Comparison of ENCODE assay signal across 11 cellular contexts in the genomic region with DNA sequence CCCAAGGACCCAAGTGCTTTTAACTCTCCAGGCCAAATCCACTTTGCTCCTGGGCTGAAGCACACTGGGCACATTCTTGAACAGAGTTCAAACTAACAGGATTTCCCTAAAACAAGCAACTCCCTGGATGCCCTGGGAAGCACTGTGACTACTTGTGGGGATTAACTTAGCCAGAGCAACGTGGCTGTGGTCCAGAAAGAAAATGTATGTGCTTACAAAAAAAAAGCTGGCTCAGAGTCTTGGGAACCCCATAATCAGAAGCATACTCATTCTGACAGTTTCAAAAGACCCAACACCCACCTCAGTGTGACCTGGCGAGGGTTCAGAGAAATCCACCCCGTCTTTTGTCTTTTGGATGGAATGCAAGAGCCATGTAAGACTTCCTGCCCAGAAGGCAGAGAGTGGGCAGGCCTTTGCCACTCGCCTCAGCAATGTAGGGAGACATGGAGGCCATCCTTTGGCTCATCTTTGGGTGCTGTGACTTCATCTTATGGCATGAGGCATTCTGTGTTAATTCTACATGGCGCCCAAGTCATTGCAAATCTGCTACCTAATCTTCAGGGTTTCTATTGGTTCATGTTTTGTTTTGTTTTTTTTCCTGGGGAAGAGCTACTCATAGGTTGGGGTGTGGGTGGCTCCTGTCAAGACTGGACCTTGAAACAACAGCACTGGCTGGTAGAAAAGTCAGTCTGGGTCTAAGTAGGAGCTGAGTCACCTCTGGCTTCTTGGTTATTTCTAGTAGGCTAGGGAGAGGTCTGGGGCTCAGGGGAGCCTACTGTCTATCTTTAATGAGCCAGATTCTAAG.
A peak's percentile ranks its signal among the peaks of the same experiment; 100 is the strongest.
DNase-seq lines count a peak whose midpoint lies in the region; ATAC-seq and TF ChIP-seq lines count a peak whose summit lies in the region.
"Had no signal": no experiment of that assay in that cellular context is flagged by ENCODE, and none has a peak within 500 bp of the region (broad histone marks: within the 10 kb centered on the region; RNA-seq: fewer than 3 reads in every experiment).

No MANE protein-coding gene starts in this region.

- H3K4me3 ChIP-seq in SK-N-SH (ENCODE audit: low read depth in 2 of 2, low read length in 1 of 2) (no peak overlapping the region), psoas muscle (no peak overlapping the region)
- H3K4me3 ChIP-seq: pancreas had no signal

- peaks cover 5% of the 10 kb centered on the region for H3K9me3 Mint-ChIP-seq in natural killer cell treated with Interleukin-12 subunit alpha and Interleukin-12 subunit beta and Interleukin-15 and Interleukin-18, amount 100 ng/mL, for 72 hours
- H3K9me3 Mint-ChIP-seq in natural killer cell = peaks cover 0 to 2% of the 10 kb centered on the region in 2 donors
- H3K9me3 Mint-ChIP-seq: CD4-positive, alpha-beta T cell had no signal

- intact Hi-C loops in natural killer cell (cut with micrococcal nuclease) (no loop called here), psoas muscle (cut with DNase I) (no loop called here)

- H3K27ac ChIP-seq in SK-N-SH (ENCODE audit: low read depth in 2 of 2, low read length in 1 of 2) = peak overlapping the region in 1 of 2 experiments; percentile 74; a peak in 2 of 4 replicates
- no peak overlapping the region for H3K27ac ChIP-seq in psoas muscle
- H3K27ac ChIP-seq: pancreas had no signal

- H3K27ac Mint-ChIP-seq in natural killer cell treated with Interleukin-12 subunit alpha and Interleukin-12 subunit beta and Interleukin-15 and Interleukin-18, amount 100 ng/mL, for 72 hours = peak overlapping the region in 1 of 2 donors; percentile 71
- H3K27ac Mint-ChIP-seq in natural killer cell = no peak overlapping the region
- H3K27ac Mint-ChIP-seq: CD4-positive, alpha-beta T cell had no signal

- peak in 1 of 2 experiments; percentile 45; a peak in 1 of 4 replicates for TF ChIP-seq EP300 in SK-N-SH (IDR thresholded peaks at IDR 0.05; ENCODE audit: borderline replicate concordance in 1 of 2, low read depth in 1 of 2, low read length in 1 of 2)

- H3K4me1 ChIP-seq in SK-N-SH (ENCODE audit: control insufficient read depth in 1 of 2, insufficient read depth in 2 of 2, low read depth in 1 of 2, low read length in 1 of 2) = peaks cover 0 to 21% of the 10 kb centered on the region in 2 experiments; a peak in 2 of 4 replicates
- no peaks in the 10 kb centered on the region for H3K4me1 ChIP-seq in psoas muscle
- H3K4me1 ChIP-seq: pancreas had no signal

- peaks cover 0 to 6% of the 10 kb centered on the region in 2 donors for H3K27me3 Mint-ChIP-seq in natural killer cell treated with Interleukin-12 subunit alpha and Interleukin-12 subunit beta and Interleukin-15 and Interleukin-18, amount 100 ng/mL, for 72 hours
- peaks cover 0 to 6% of the 10 kb centered on the region in 2 donors for H3K27me3 Mint-ChIP-seq in natural killer cell (ENCODE audit: low read depth in 2 of 2)
- H3K27me3 Mint-ChIP-seq: CD4-positive, alpha-beta T cell had no signal

- no peak overlapping the region for H3K9ac ChIP-seq in SK-N-SH

- H3K79me2 ChIP-seq in SK-N-SH (ENCODE audit: insufficient read depth) = no peaks in the 10 kb centered on the region

- H3K9me2 ChIP-seq in SK-N-SH = no peaks in the 10 kb centered on the region

- ATAC-seq in natural killer cell treated with Interleukin-12 subunit alpha and Interleukin-12 subunit beta and Interleukin-15 and Interleukin-18, amount 100 ng/mL, for 72 hours = peak in 1 of 2 donors; percentile 77
- no peak for ATAC-seq in natural killer cell
- ATAC-seq in GM18520 (IDR thresholded peaks at IDR 0.05; ENCODE audit: unreplicated experiment) = no peak
- no peak for ATAC-seq in psoas muscle

- no peaks in the 10 kb centered on the region for H3F3A ChIP-seq in SK-N-SH (replicated peaks; ENCODE audit: insufficient read depth)

- peaks cover 9% of the 10 kb centered on the region for H3K36me3 Mint-ChIP-seq in natural killer cell treated with Interleukin-12 subunit alpha and Interleukin-12 subunit beta and Interleukin-15 and Interleukin-18, amount 100 ng/mL, for 72 hours
- H3K36me3 Mint-ChIP-seq in natural killer cell = no peaks in the 10 kb centered on the region

- DNase-seq in natural killer cell treated with Interleukin-12 subunit alpha and Interleukin-12 subunit beta and Interleukin-15 and Interleukin-18, amount 100 ng/mL, for 72 hours (ENCODE audit: low spot score) = no peak
- DNase-seq in natural killer cell (no peak), SK-N-SH (no peak), fibroblast of peridontal ligament (ENCODE audit: extremely low read depth) (peak; percentile 95), stromal cell of bone marrow (ENCODE audit: low read depth) (peak; percentile 80), psoas muscle (no peak), COLO668 (lab: John Stamatoyannopoulos, UW; ENCODE audit: unreplicated experiment) (no peak)
- DNase-seq: CD4-positive, alpha-beta T cell; effector memory CD4-positive, alpha-beta T cell; pancreas had no signal

- WGBS in SK-N-SH (ENCODE audit: low lambda C conversion rate) = 30% methylated on average over 5 of the region's 5 CpGs
- WGBS in psoas muscle, 3 donors = 63 to 76% (median 68%) methylated on average over 5 of the region's 5 CpGs

- H3K27me3 ChIP-seq in SK-N-SH (ENCODE audit: insufficient read depth) (no peaks in the 10 kb centered on the region), psoas muscle (ENCODE audit: insufficient read depth in 3 of 3, low read length in 2 of 3) (no peaks in the 10 kb centered on the region)
- H3K27me3 ChIP-seq: pancreas had no signal

- H3K9me3 ChIP-seq in SK-N-SH (no peaks in the 10 kb centered on the region), psoas muscle (no peaks in the 10 kb centered on the region)
- H3K9me3 ChIP-seq: pancreas had no signal

- peak overlapping the region; percentile 17 for H3K4me2 ChIP-seq in SK-N-SH

- TF ChIP-seq RAD21 in SK-N-SH (IDR thresholded peaks at IDR 0.05; ENCODE audit: low read length) = no peak

- TF ChIP-seq CTCF in natural killer cell (IDR thresholded peaks at IDR 0.05) = no peak
- no peak for TF ChIP-seq CTCF in SK-N-SH (IDR thresholded peaks at IDR 0.05)
- TF ChIP-seq CTCF in psoas muscle (IDR thresholded peaks at IDR 0.05) = no peak

- peaks cover 9 to 33% of the 10 kb centered on the region in 2 donors for H3K4me1 Mint-ChIP-seq in natural killer cell treated with Interleukin-12 subunit alpha and Interleukin-12 subunit beta and Interleukin-15 and Interleukin-18, amount 100 ng/mL, for 72 hours (ENCODE audit: low read depth in 2 of 2)
- no peaks in the 10 kb centered on the region for H3K4me1 Mint-ChIP-seq in natural killer cell

- no peaks in the 10 kb centered on the region for H3K36me3 ChIP-seq in SK-N-SH (replicated peaks in 1 of 2; ENCODE audit: control insufficient read depth in 1 of 2, insufficient read depth in 2 of 2, low read length in 1 of 2)
- H3K36me3 ChIP-seq in psoas muscle (ENCODE audit: insufficient read depth in 1 of 2, low read depth in 1 of 2) = no peaks in the 10 kb centered on the region
- H3K36me3 ChIP-seq: pancreas had no signal

- H2AFZ ChIP-seq in SK-N-SH (ENCODE audit: low read depth) = no peak overlapping the region

- POLR2A ChIA-PET in SK-N-SH (lab: Yijun Ruan, JAX) = no interaction called here

- H3K4me3 Mint-ChIP-seq in natural killer cell treated with Interleukin-12 subunit alpha and Interleukin-12 subunit beta and Interleukin-15 and Interleukin-18, amount 100 ng/mL, for 72 hours = peak overlapping the region; percentile 4
- no peak overlapping the region for H3K4me3 Mint-ChIP-seq in natural killer cell
- H3K4me3 Mint-ChIP-seq: CD4-positive, alpha-beta T cell had no signal

- CTCF ChIA-PET in SK-N-SH (lab: Yijun Ruan, JAX) = no interaction called here

- H4K20me1 ChIP-seq in SK-N-SH (ENCODE audit: insufficient read depth) = no peaks in the 10 kb centered on the region

TF ChIP-seq in SK-N-SH, 30 proteins besides CTCF, POLR2A, EP300 and RAD21 (continues in another document):
- no peak for TF ChIP-seq NRF1 (IDR thresholded peaks at IDR 0.05; ENCODE audit: low read depth, low read length)
- TF ChIP-seq JUND (IDR thresholded peaks at IDR 0.05) = peak; percentile 33
- TF ChIP-seq RCOR1 (IDR thresholded peaks at IDR 0.05; ENCODE audit: low read length) = no peak
- TF ChIP-seq, protein P1, sequence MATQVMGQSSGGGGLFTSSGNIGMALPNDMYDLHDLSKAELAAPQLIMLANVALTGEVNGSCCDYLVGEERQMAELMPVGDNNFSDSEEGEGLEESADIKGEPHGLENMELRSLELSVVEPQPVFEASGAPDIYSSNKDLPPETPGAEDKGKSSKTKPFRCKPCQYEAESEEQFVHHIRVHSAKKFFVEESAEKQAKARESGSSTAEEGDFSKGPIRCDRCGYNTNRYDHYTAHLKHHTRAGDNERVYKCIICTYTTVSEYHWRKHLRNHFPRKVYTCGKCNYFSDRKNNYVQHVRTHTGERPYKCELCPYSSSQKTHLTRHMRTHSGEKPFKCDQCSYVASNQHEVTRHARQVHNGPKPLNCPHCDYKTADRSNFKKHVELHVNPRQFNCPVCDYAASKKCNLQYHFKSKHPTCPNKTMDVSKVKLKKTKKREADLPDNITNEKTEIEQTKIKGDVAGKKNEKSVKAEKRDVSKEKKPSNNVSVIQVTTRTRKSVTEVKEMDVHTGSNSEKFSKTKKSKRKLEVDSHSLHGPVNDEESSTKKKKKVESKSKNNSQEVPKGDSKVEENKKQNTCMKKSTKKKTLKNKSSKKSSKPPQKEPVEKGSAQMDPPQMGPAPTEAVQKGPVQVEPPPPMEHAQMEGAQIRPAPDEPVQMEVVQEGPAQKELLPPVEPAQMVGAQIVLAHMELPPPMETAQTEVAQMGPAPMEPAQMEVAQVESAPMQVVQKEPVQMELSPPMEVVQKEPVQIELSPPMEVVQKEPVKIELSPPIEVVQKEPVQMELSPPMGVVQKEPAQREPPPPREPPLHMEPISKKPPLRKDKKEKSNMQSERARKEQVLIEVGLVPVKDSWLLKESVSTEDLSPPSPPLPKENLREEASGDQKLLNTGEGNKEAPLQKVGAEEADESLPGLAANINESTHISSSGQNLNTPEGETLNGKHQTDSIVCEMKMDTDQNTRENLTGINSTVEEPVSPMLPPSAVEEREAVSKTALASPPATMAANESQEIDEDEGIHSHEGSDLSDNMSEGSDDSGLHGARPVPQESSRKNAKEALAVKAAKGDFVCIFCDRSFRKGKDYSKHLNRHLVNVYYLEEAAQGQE (IDR thresholded peaks at IDR 0.05; ENCODE audit: low read depth, low read length) = no peak
- TF ChIP-seq, protein P2, sequence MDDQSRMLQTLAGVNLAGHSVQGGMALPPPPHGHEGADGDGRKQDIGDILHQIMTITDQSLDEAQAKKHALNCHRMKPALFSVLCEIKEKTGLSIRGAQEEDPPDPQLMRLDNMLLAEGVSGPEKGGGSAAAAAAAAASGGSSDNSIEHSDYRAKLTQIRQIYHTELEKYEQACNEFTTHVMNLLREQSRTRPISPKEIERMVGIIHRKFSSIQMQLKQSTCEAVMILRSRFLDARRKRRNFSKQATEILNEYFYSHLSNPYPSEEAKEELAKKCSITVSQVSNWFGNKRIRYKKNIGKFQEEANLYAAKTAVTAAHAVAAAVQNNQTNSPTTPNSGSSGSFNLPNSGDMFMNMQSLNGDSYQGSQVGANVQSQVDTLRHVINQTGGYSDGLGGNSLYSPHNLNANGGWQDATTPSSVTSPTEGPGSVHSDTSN (IDR thresholded peaks at IDR 0.05) = peak; percentile 45

Comparison
In these comparisons a context has a peak if more than half of its experiments do, and no peak if none do; other contexts are left out.
1. DNase-seq: peak in fibroblast of peridontal ligament (single experiment) and stromal cell of bone marrow (single experiment); none in natural killer cell treated with Interleukin-12 subunit alpha and Interleukin-12 subunit beta and Interleukin-15 and Interleukin-18, amount 100 ng/mL, for 72 hours (single experiment), natural killer cell (single experiment), SK-N-SH (single experiment), psoas muscle (0 of 2) and COLO668 (single experiment).